Comparison of ENCODE assay signal across 8 cellular contexts in the genomic region with DNA sequence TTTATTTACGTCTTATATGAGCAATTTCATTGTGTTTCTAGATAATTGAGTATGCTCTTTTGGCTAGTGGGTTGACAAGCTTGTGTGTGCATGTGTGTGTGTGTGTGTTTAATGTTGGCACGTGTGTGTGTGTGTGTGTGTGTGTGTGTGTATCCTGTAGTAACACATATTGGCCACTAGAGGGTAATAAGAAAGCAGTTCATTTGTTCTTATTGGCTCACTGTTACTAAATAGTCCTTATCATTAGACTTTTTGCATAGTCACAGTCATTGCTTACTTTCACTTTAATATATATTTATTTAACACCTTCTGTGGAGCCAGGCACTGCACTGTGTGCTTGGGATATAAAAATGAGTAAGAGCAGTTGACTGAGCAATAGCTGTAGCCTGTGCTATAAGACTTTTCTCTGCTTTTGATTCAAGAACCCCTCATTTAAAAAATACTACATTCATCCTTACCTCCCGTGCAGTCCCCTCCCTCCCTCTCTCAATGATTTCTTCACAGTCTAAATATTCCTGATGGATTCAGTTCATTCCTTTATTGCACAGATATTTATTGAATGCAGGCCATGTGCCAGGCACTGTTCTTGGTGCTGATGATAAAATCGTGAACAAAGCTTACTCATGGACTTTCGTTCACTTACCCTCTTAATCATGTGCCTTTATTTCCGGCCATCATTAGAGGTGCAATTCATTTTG.
DNase-seq lines count a peak whose midpoint lies in the region; ATAC-seq, FAIRE-seq and TF ChIP-seq lines count a peak whose summit lies in the region.

No MANE protein-coding gene starts in this region.

- 10 to 14% methylated on average over 6 of the region's 6 CpGs for WGBS in body of pancreas, 2 donors
- WGBS in transverse colon (ENCODE audit: low coverage in 1 of 2), 2 donors = 25 to 33% methylated on average over 4 to 6 of the region's 6 CpGs

- intact Hi-C loops in body of pancreas (cut with DNase I) = loop anchor here (5.0 kb wide), 1 partner anchor 86 kb away; no protein-coding TSS in a partner anchor
- intact Hi-C loops in transverse colon (cut with DNase I; ENCODE audit: low total_unique reads) = no loop called here

- H3K36me3 ChIP-seq in body of pancreas (replicated peaks in 1 of 2; ENCODE audit: insufficient read depth in 1 of 2, low read depth in 2 of 2) (no peaks in the 10 kb centered on the region), transverse colon (no peaks in the 10 kb centered on the region)

- TF ChIP-seq CTCF in body of pancreas (IDR thresholded peaks at IDR 0.05) (peak; percentile 10 to 98 (median 71)), transverse colon (IDR thresholded peaks at IDR 0.05) (peak; percentile 52 to 86 (median 63))

- H3K4me1 ChIP-seq in body of pancreas (peaks cover 47% of the 10 kb centered on the region), transverse colon (peaks cover 13 to 60% (median 30%) of the 10 kb centered on the region in 4 donors)

- peak; percentile 76 for FAIRE-seq in GM19239 (lab: Jason Lieb, UNC)

- TF ChIP-seq POLR2A in body of pancreas (IDR thresholded peaks at IDR 0.05) (no peak), transverse colon (IDR thresholded peaks at IDR 0.05) (no peak)

- ATAC-seq in body of pancreas = peak; percentile 94

- H3K27ac ChIP-seq in body of pancreas (peak overlapping the region; percentile 18 to 72 (median 60)), transverse colon (peak overlapping the region in 1 of 4 donors; percentile 39)

- in situ Hi-C loops in transverse colon (cut with MboI; ENCODE audit: low pct_ligation_motif_present in 1 of 4, low pct_unique_long_range_greater_than_20kb in 1 of 4, low sequenced_read_pairs in 3 of 4) = no loop called here

- H3K9me3 ChIP-seq in body of pancreas (no peaks in the 10 kb centered on the region), transverse colon (no peaks in the 10 kb centered on the region)

- no peaks in the 10 kb centered on the region for H3K27me3 ChIP-seq in body of pancreas
- no peaks in the 10 kb centered on the region for H3K27me3 ChIP-seq in transverse colon

- TF ChIP-seq EP300 in transverse colon (IDR thresholded peaks at IDR 0.05; ENCODE audit: low read depth) = no peak

- H3K4me3 ChIP-seq in body of pancreas = no peak overlapping the region
- H3K4me3 ChIP-seq in transverse colon = no peak overlapping the region

- DNase-seq in CD1c-positive myeloid dendritic cell (ENCODE audit: extremely low spot score) (peak; percentile 56), GM19239 (ENCODE audit: insufficient read length, low spot score) (no peak), NCI-H748 treated with DMSO at 0.1 percent for 48 hours (lab: John Stamatoyannopoulos, UW) (peak; percentile 35), body of pancreas (peak in 3 of 4 donors; percentile 51 to 60 (median 59)), kidney tubule cell (ENCODE audit: low spot score) (peak; percentile 51), transverse colon (no peak), mucosa of gallbladder (ENCODE audit: low spot score) (no peak), iPS-NIHi7 (ENCODE audit: extremely low spot score) (no peak)

Comparison
In these comparisons a context has a peak if more than half of its experiments do, and no peak if none do; other contexts are left out.
1. DNase-seq: peak in CD1c-positive myeloid dendritic cell (single experiment), NCI-H748 treated with DMSO at 0.1 percent for 48 hours (single experiment), body of pancreas (3 of 4) and kidney tubule cell (single experiment); none in GM19239 (single experiment), transverse colon (single experiment), mucosa of gallbladder (single experiment) and iPS-NIHi7 (single experiment).